ENCODE assay signal across 11 cellular contexts in the genomic region with DNA sequence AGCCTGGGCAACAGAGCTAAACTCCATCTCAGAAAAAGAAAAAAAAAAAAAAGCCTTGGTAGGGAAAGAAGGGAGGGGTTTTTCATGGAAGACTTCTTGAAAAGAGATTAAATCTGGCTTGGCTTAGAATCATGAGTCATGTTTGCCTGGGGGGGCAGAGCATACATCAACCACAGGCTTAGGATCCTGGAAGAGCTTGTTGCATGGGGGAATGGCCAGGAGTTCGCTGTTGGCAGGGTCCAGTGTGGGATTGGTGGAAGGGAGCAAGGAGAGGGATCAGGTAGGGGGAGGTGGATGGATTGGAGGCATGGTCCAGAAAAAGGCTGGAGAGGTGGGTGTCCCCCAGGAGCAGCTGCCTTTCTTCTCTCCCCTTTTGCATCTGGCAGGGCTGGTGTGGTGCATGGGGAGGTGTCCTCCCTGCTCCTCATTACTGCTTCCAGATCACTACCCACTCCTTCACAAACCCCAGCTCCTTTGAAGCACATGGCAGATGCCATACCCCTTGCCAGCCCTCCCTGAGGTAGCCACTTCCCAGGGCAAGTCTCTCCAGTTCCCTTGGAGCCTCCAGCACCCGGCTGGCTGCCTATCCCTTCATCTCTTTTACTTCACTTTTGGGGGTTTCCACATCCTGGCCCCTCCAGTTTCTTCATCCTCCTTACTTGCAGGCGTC. TPM values are rescaled to one million over a fixed set of nuclear protein-coding genes. Genes with fewer than 3 reads are reported as not detected.
DNase-seq lines count a peak whose midpoint lies in the region; ATAC-seq, FAIRE-seq and TF ChIP-seq lines count a peak whose summit lies in the region.
"Had no signal": no experiment of that assay in that cellular context is flagged by ENCODE, and none has a peak within 500 bp of the region (broad histone marks: within the 10 kb centered on the region; RNA-seq: fewer than 3 reads in every experiment).

No MANE protein-coding gene starts in this region.

- peaks cover 2% of the 10 kb centered on the region for H3K36me3 Mint-ChIP-seq in CD8-positive, alpha-beta T cell

- intact Hi-C loops in A673 (cut with micrococcal nuclease; ENCODE audit: unreplicated experiment), result no loop called here
- intact Hi-C loops in CD8-positive, alpha-beta T cell (cut with DNase I, micrococcal nuclease), result no loop called here

- peaks cover 5% of the 10 kb centered on the region for H3K4me1 ChIP-seq in A673 (ENCODE audit: insufficient read depth, low read length, poor library complexity, severe bottlenecking)
- H3K4me1 ChIP-seq in CD8-positive, alpha-beta T cell (ENCODE audit: insufficient read depth, low read length), result peaks cover 9% of the 10 kb centered on the region

- no peak overlapping the region for H3K4me3 ChIP-seq in A673 (ENCODE audit: low read depth, low read length, poor library complexity, severe bottlenecking)
- no peak overlapping the region for H3K4me3 ChIP-seq in CD8-positive, alpha-beta T cell (ENCODE audit: low read depth, low read length)

- ATAC-seq in CD8-positive, alpha-beta T cell, result no peak
- ATAC-seq: activated CD4-positive, alpha-beta T cell treated with anti-CD3 and anti-CD28 coated beads for 36 hours had no signal

- no peak for FAIRE-seq in HTR-8/SVneo (lab: Jason Lieb, UNC)

- no peaks in the 10 kb centered on the region for H3K27me3 Mint-ChIP-seq in CD8-positive, alpha-beta T cell (ENCODE audit: low read depth)

- peaks cover 14% of the 10 kb centered on the region for H3K4me1 Mint-ChIP-seq in CD8-positive, alpha-beta T cell (ENCODE audit: low read depth)

- POLR2A ChIA-PET in A673 (lab: Charles Lee; ENCODE audit: low non-redundant PET), result no interaction called here
- POLR2A ChIA-PET in HEK293T (lab: Yijun Ruan, JAX), result interaction anchor here (0.8 kb wide), 1 partner anchor 144 kb away, joined by 3 read pairs; a partner anchor contains a TSS
- POLR2A ChIA-PET in CD8-positive, alpha-beta T cell (lab: Charles Lee), result no interaction called here

- no peaks in the 10 kb centered on the region for H3K9me3 ChIP-seq in A673 (ENCODE audit: low read depth, low read length, poor library complexity, severe bottlenecking)
- H3K9me3 ChIP-seq in CD8-positive, alpha-beta T cell (ENCODE audit: low read length), result no peaks in the 10 kb centered on the region

- H3K27ac Mint-ChIP-seq in CD8-positive, alpha-beta T cell, result no peak overlapping the region
- H3K27ac Mint-ChIP-seq: activated CD4-positive, alpha-beta T cell treated with anti-CD3 and anti-CD28 coated beads for 36 hours had no signal

- no peak for TF ChIP-seq CTCF in A673 (conservative IDR thresholded peaks at IDR 0.05; ENCODE audit: low read depth, low read length)
- no peak for TF ChIP-seq CTCF in CD8-positive, alpha-beta T cell (IDR thresholded peaks at IDR 0.05)

- CTCF ChIA-PET in A673 (lab: Charles Lee) (no interaction called here), HEK293T (lab: Yijun Ruan, JAX) (interaction anchor here (0.7 kb wide), 1 partner anchor 101 kb away, joined by 3 read pairs; no protein-coding TSS in a partner anchor)
- CTCF ChIA-PET in CD8-positive, alpha-beta T cell (lab: Charles Lee), result no interaction called here

- H3K27ac ChIP-seq in A673 (ENCODE audit: low read depth, low read length, poor library complexity, severe bottlenecking), result no peak overlapping the region
- no peak overlapping the region for H3K27ac ChIP-seq in CD8-positive, alpha-beta T cell (ENCODE audit: low read depth, low read length)

- no peaks in the 10 kb centered on the region for H3K9me3 Mint-ChIP-seq in CD8-positive, alpha-beta T cell

- BruUV-seq in A673 (replicated peaks; lab: Mats Ljungman, UMichigan), result no TSS peak

- no peaks in the 10 kb centered on the region for H3K36me3 ChIP-seq in A673 (ENCODE audit: insufficient read depth, low read length, poor library complexity, severe bottlenecking)
- H3K36me3 ChIP-seq in CD8-positive, alpha-beta T cell (ENCODE audit: insufficient read depth, low read length), result no peaks in the 10 kb centered on the region

- H3K27me3 ChIP-seq in A673 (replicated peaks; ENCODE audit: insufficient read depth, low read depth, low read length, poor library complexity), result no peaks in the 10 kb centered on the region
- no peaks in the 10 kb centered on the region for H3K27me3 ChIP-seq in CD8-positive, alpha-beta T cell (ENCODE audit: insufficient read depth, low read length)

- H3K4me3 Mint-ChIP-seq in CD8-positive, alpha-beta T cell, result no peak overlapping the region
- H3K4me3 Mint-ChIP-seq: activated CD4-positive, alpha-beta T cell treated with anti-CD3 and anti-CD28 coated beads for 36 hours had no signal

- DNase-seq in A673 (ENCODE audit: low spot score) (peak; percentile 28), HTR-8/SVneo (ENCODE audit: insufficient read length, low spot score) (peak; percentile 59), amniotic stem cell (lab: John Stamatoyannopoulos, UW) (peak; percentile 75), glomerular visceral epithelial cell (ENCODE audit: extremely low spot score) (peak; percentile 53), HEK293T (ENCODE audit: extremely low spot score) (no peak), HuH-7 (ENCODE audit: low spot score) (no peak)
- DNase-seq in CD8-positive, alpha-beta T cell, result no peak
- DNase-seq in stimulated activated CD4-positive, alpha-beta T cell treated with anti-CD3 and anti-CD28 coated beads, Interleukin-15, amount 100 ng/mL, for 24 hours, result no peak
- DNase-seq: activated CD4-positive, alpha-beta T cell treated with anti-CD3 and anti-CD28 coated beads for 36 hours; activated naive CD4-positive, alpha-beta T cell; NCI-H2227 treated with DMSO at 0.1 percent for 48 hours had no signal

TF ChIP-seq in HEK293T, 16 proteins besides CTCF, POLR2A, EP300 and RAD21:
- TF ChIP-seq L3MBTL2 (conservative IDR thresholded peaks at IDR 0.05), result no peak
- no peak for TF ChIP-seq NFRKB (IDR thresholded peaks at IDR 0.05)
- no peak for TF ChIP-seq FOXA1 (IDR thresholded peaks at IDR 0.05)
- TF ChIP-seq SUZ12 (IDR thresholded peaks at IDR 0.05), result no peak
- TF ChIP-seq TARDBP (IDR thresholded peaks at IDR 0.05), result no peak
- no peak for TF ChIP-seq ELF4 (IDR thresholded peaks at IDR 0.05)
- TF ChIP-seq ARNT (IDR thresholded peaks at IDR 0.05), result no peak
- no peak for TF ChIP-seq FOXM1 (IDR thresholded peaks at IDR 0.05; ENCODE audit: borderline replicate concordance)
- TF ChIP-seq SP1 (IDR thresholded peaks at IDR 0.05), result no peak
- TF ChIP-seq, protein P1, sequence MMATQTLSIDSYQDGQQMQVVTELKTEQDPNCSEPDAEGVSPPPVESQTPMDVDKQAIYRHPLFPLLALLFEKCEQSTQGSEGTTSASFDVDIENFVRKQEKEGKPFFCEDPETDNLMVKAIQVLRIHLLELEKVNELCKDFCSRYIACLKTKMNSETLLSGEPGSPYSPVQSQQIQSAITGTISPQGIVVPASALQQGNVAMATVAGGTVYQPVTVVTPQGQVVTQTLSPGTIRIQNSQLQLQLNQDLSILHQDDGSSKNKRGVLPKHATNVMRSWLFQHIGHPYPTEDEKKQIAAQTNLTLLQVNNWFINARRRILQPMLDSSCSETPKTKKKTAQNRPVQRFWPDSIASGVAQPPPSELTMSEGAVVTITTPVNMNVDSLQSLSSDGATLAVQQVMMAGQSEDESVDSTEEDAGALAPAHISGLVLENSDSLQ (IDR thresholded peaks at IDR 0.05), result no peak
- no peak for TF ChIP-seq HDGF (IDR thresholded peaks at IDR 0.05; ENCODE audit: borderline replicate concordance)
- TF ChIP-seq ZNF384 (IDR thresholded peaks at IDR 0.05), result no peak
- no peak for TF ChIP-seq FOXK2 (IDR thresholded peaks at IDR 0.05)
- no peak for TF ChIP-seq BHLHE40 (IDR thresholded peaks at IDR 0.05; ENCODE audit: borderline replicate concordance)
- no peak for TF ChIP-seq CTBP1 (IDR thresholded peaks at IDR 0.05; ENCODE audit: borderline replicate concordance)
- no peak for TF ChIP-seq LEF1 (IDR thresholded peaks at IDR 0.05; ENCODE audit: borderline replicate concordance)

RNA-seq across cellular contexts. Expression of a gene that starts 2.5 kb away (rescaled TPM):
- total RNA-seq in A673 (2021), result 14.3 and 14.9 TPM in 2 replicates
- total RNA-seq in CD8-positive, alpha-beta T cell, result 1 to 10 TPM; 1.2 to 1.4 TPM

Comparison
In these comparisons a context has a peak if more than half of its experiments do, and no peak if none do; other contexts are left out.
1. DNase-seq: peak in A673 (single experiment), HTR-8/SVneo (single experiment), amniotic stem cell (single experiment) and glomerular visceral epithelial cell (single experiment); none in HEK293T (single experiment), CD8-positive, alpha-beta T cell (0 of 7), stimulated activated CD4-positive, alpha-beta T cell treated with anti-CD3 and anti-CD28 coated beads, Interleukin-15, amount 100 ng/mL, for 24 hours (single experiment) and HuH-7 (single experiment).